26 cellular contexts compared by ENCODE assay signal in the genomic region with DNA sequence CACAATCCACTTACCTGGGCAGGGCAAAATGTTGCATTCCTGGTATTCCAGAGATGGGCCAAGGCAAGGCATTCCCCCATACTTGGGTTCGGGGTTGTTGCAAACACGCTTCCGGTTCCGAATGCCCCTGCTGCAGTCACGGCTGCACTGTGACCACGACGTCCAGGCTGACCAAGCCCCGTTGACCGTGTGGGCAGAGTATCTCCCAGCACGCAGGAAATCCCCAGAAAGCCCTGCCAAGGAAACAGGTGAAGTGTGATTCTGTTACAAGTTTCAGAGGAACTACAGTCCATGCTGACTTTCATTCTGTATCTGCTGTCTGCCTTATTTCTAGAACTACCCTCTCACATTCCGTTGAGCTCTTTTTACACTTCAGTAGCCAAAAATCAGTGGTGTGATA.
DNase-seq lines count a peak whose midpoint lies in the region; ATAC-seq, FAIRE-seq and TF ChIP-seq lines count a peak whose summit lies in the region.
"Had no signal": no experiment of that assay in that cellular context is flagged by ENCODE, and none has a peak within 500 bp of the region (broad histone marks: within the 10 kb centered on the region; RNA-seq: fewer than 3 reads in every experiment).

No MANE protein-coding gene starts in this region.

- H3K4me3 ChIP-seq in GM06990 (replicated peaks; ENCODE audit: low read depth, low read length) (no peak overlapping the region), kidney (ENCODE audit: low read length in 2 of 2) (no peak overlapping the region)
- H3K4me3 ChIP-seq: gastroesophageal sphincter, GM23248, MG63, tibial artery had no signal

- H3K9me3 ChIP-seq in kidney (ENCODE audit: control insufficient read depth in 1 of 2, low read length in 2 of 2) = no peaks in the 10 kb centered on the region
- H3K9me3 ChIP-seq: gastroesophageal sphincter, MG63, SK-N-SH, tibial artery had no signal

- no peaks in the 10 kb centered on the region for H3K4me1 Mint-ChIP-seq in activated T-cell treated with anti-CD3 and anti-CD28 coated beads, Interleukin-2, amount 50 U/mL, for 24 hours (ENCODE audit: low read depth)
- H3K4me1 Mint-ChIP-seq: IgD-negative memory B cell had no signal

- intact Hi-C loops in kidney (cut with DNase I) = no loop called here

- no peaks in the 10 kb centered on the region for H3K36me3 Mint-ChIP-seq in activated T-cell treated with anti-CD3 and anti-CD28 coated beads, Interleukin-2, amount 50 U/mL, for 24 hours (ENCODE audit: low read depth)
- H3K36me3 Mint-ChIP-seq: IgD-negative memory B cell had no signal

- H3K27ac ChIP-seq in kidney (ENCODE audit: low read depth in 2 of 2, low read length in 2 of 2) = no peak overlapping the region
- H3K27ac ChIP-seq: C4-2B, gastroesophageal sphincter, tibial artery had no signal

- peak; percentile 59 for DNase-seq in GM06990 (ENCODE audit: extremely low read depth, insufficient read length)
- DNase-seq in glomerular visceral epithelial cell (ENCODE audit: extremely low spot score) = peak; percentile 70
- no peak for DNase-seq in DMS53 treated with DMSO at 0.1 percent for 48 hours (lab: John Stamatoyannopoulos, UW; ENCODE audit: unreplicated experiment)
- no peak for DNase-seq in kidney
- no peak for DNase-seq in activated T-cell treated with anti-CD3 and anti-CD28 coated beads, Interleukin-2, amount 50 U/mL, for 24 hours
- DNase-seq: DMS 273 treated with DMSO at 0.1 percent for 48 hours, GF-D8, GM23248, MG63, NCI-H146, nucleus accumbens, retina, SK-N-SH, T-helper 9 cell, tibial artery had no signal

- peak; percentile 55 for ATAC-seq in GM19397 (IDR thresholded peaks at IDR 0.05; ENCODE audit: unreplicated experiment)
- peak; percentile 63 for ATAC-seq in HG02885 (IDR thresholded peaks at IDR 0.05; ENCODE audit: poor library complexity, unreplicated experiment)
- no peak for ATAC-seq in HG03460 (IDR thresholded peaks at IDR 0.05; ENCODE audit: unreplicated experiment)
- ATAC-seq: gastroesophageal sphincter, Panc1 had no signal

- peaks cover 9% of the 10 kb centered on the region for H3K9me3 Mint-ChIP-seq in activated T-cell treated with anti-CD3 and anti-CD28 coated beads, Interleukin-2, amount 50 U/mL, for 24 hours

- H3K4me1 ChIP-seq in kidney (ENCODE audit: control insufficient read depth in 1 of 2, insufficient read depth in 1 of 2, low read depth in 1 of 2, low read length in 2 of 2) = no peaks in the 10 kb centered on the region
- H3K4me1 ChIP-seq: gastroesophageal sphincter had no signal

- H3K36me3 ChIP-seq in GM06990 (ENCODE audit: control insufficient read depth, insufficient read depth, low read length) (no peaks in the 10 kb centered on the region), kidney (ENCODE audit: control insufficient read depth in 1 of 2, insufficient read depth in 2 of 2, low read length in 2 of 2) (peaks cover 6% of the 10 kb centered on the region in 2 donors)

- no peaks in the 10 kb centered on the region for H3K27me3 ChIP-seq in GM06990 (replicated peaks; ENCODE audit: control insufficient read depth, insufficient read depth, low read length)
- H3K27me3 ChIP-seq: gastroesophageal sphincter, MG63, tibial artery had no signal

- no peak overlapping the region for H3K27ac Mint-ChIP-seq in activated T-cell treated with anti-CD3 and anti-CD28 coated beads, Interleukin-2, amount 50 U/mL, for 24 hours
- H3K27ac Mint-ChIP-seq: activated T-helper 2 cell treated with anti-CD3 and anti-CD28 coated beads, Interferon-gamma antibody, Interleukin-2, Interleukin-4, amounts not matched to agents 10 μg/mL and 5 μg/mL and 100 μg/mL, durations not matched to agents 14 hours and 24 hours and 36 hours; dendritic cell treated with granulocyte-macrophage colony-stimulating factor and Interleukin-4, amounts not matched to agents 40 ng/mL and 50 ng/mL, for 4 days; IgD-negative memory B cell had no signal

- H3K27me3 Mint-ChIP-seq in activated T-cell treated with anti-CD3 and anti-CD28 coated beads, Interleukin-2, amount 50 U/mL, for 24 hours = no peaks in the 10 kb centered on the region
- H3K27me3 Mint-ChIP-seq: dendritic cell treated with granulocyte-macrophage colony-stimulating factor and Interleukin-4, amounts not matched to agents 40 ng/mL and 50 ng/mL, for 4 days; IgD-negative memory B cell had no signal

- no peak for FAIRE-seq in kidney (lab: Jason Lieb, UNC)
- FAIRE-seq: A204.1, GM18507 had no signal

- TF ChIP-seq CTCF in GM06990 (IDR thresholded peaks at IDR 0.05; ENCODE audit: insufficient read depth, low read length, poor library complexity, severe bottlenecking) (no peak), kidney (IDR thresholded peaks at IDR 0.05; ENCODE audit: borderline replicate concordance, extremely low read depth, insufficient read depth) (no peak)

- H3K9ac ChIP-seq in kidney (ENCODE audit: low read length in 2 of 2) = no peak overlapping the region
- H3K9ac ChIP-seq: SK-N-SH had no signal

- H3K4me3 Mint-ChIP-seq in activated T-cell treated with anti-CD3 and anti-CD28 coated beads, Interleukin-2, amount 50 U/mL, for 24 hours = no peak overlapping the region
- H3K4me3 Mint-ChIP-seq: dendritic cell treated with granulocyte-macrophage colony-stimulating factor and Interleukin-4, amounts not matched to agents 40 ng/mL and 50 ng/mL, for 4 days; IgD-negative memory B cell had no signal

Comparison
In these comparisons a context has a peak if more than half of its experiments do, and no peak if none do; other contexts are left out.
1. DNase-seq: peak in GM06990 (single experiment) and glomerular visceral epithelial cell (single experiment); none in DMS53 treated with DMSO at 0.1 percent for 48 hours (single experiment), kidney (single experiment) and activated T-cell treated with anti-CD3 and anti-CD28 coated beads, Interleukin-2, amount 50 U/mL, for 24 hours (single experiment).